ENCODE assay signal across 17 cellular contexts in genomic region chr1:57293214-57293613, GRCh38.
DNase-seq lines count a peak whose midpoint lies in the region; ATAC-seq and TF ChIP-seq lines count a peak whose summit lies in the region.
"Had no signal": no experiment of that assay in that cellular context is flagged by ENCODE, and none has a peak within 500 bp of the region (broad histone marks: within the 10 kb centered on the region; RNA-seq: fewer than 3 reads in every experiment).

No MANE protein-coding gene starts in this region.

- no peaks in the 10 kb centered on the region for H3K27me3 ChIP-seq in A673 (replicated peaks; ENCODE audit: insufficient read depth, low read depth, low read length, poor library complexity)
- no peaks in the 10 kb centered on the region for H3K27me3 ChIP-seq in H9 (ENCODE audit: insufficient read depth, low read length)
- H3K27me3 ChIP-seq in Panc1 (ENCODE audit: control insufficient read depth, insufficient read depth, low read length), result no peaks in the 10 kb centered on the region
- no peaks in the 10 kb centered on the region for H3K27me3 ChIP-seq in ascending aorta
- H3K27me3 ChIP-seq: BLaER1 had no signal

- no peak overlapping the region for H2BK12ac ChIP-seq in H9 (ENCODE audit: insufficient read length, low read depth, low read length)

- no peak overlapping the region for H2BK20ac ChIP-seq in H9 (ENCODE audit: low read depth, low read length, poor library complexity, severe bottlenecking)

- H3K23me2 ChIP-seq in H9 (ENCODE audit: insufficient read length, low read depth, low read length, poor library complexity, severe bottlenecking), result no peaks in the 10 kb centered on the region

- DNase-seq in A673 (ENCODE audit: low spot score) (no peak), H9 (no peak), Panc1 (ENCODE audit: low read depth, low spot score) (no peak), ascending aorta (ENCODE audit: low spot score in 2 of 2) (no peak)
- no peak for DNase-seq in central memory CD4-positive, alpha-beta T cell
- no peak for DNase-seq in T-helper 2 cell treated with Interferon-gamma antibody and Interleukin-4, amounts not matched to agents 5 μg/mL and 100 μg/mL, for 36 hours (ENCODE audit: low spot score)
- DNase-seq: Calu3; CD8-positive, alpha-beta T cell; DMS 273 treated with DMSO at 0.1 percent for 48 hours; DMS53; DND-41; EL; HCEC 1CT; IMR-90; KBM-7 had no signal

- WGBS in H9 (ENCODE audit: extremely low coverage, insufficient read length, low lambda C conversion rate), result no CpG with 5 or more reads among the region's 3 CpGs

- H3K27ac ChIP-seq in A673 (ENCODE audit: low read depth, low read length, poor library complexity, severe bottlenecking) (no peak overlapping the region), H9 (ENCODE audit: insufficient read length, low read depth, low read length) (no peak overlapping the region), Panc1 (ENCODE audit: low read length) (no peak overlapping the region), ascending aorta (no peak overlapping the region)
- H3K27ac ChIP-seq: BLaER1, HL-60 had no signal

- H3K4me1 ChIP-seq in A673 (ENCODE audit: insufficient read depth, low read length, poor library complexity, severe bottlenecking) (peaks cover 24% of the 10 kb centered on the region), H9 (ENCODE audit: insufficient read depth, low read length) (no peaks in the 10 kb centered on the region), Panc1 (ENCODE audit: control insufficient read depth, insufficient read depth, low read length) (no peaks in the 10 kb centered on the region), ascending aorta (no peaks in the 10 kb centered on the region)
- H3K4me1 ChIP-seq: BLaER1 had no signal

- H3K79me1 ChIP-seq in H9 (ENCODE audit: insufficient read depth, low read depth, low read length, poor library complexity, severe bottlenecking), result no peaks in the 10 kb centered on the region

- no peak overlapping the region for H3K14ac ChIP-seq in H9 (ENCODE audit: insufficient read depth, low read length)

- H2BK5ac ChIP-seq in H9 (ENCODE audit: insufficient read length, low read length), result no peak overlapping the region

- H3K36me3 ChIP-seq in A673 (ENCODE audit: insufficient read depth, low read length, poor library complexity, severe bottlenecking) (no peaks in the 10 kb centered on the region), Panc1 (ENCODE audit: control insufficient read depth, insufficient read depth, low read length) (no peaks in the 10 kb centered on the region), ascending aorta (no peaks in the 10 kb centered on the region)

- no peaks in the 10 kb centered on the region for H3K4me1 Mint-ChIP-seq in H9
- no peaks in the 10 kb centered on the region for H3K4me1 Mint-ChIP-seq in T-helper 2 cell treated with Interferon-gamma antibody and Interleukin-4, amounts not matched to agents 5 μg/mL and 100 μg/mL, for 36 hours (ENCODE audit: low read depth)

- no peaks in the 10 kb centered on the region for H3K36me3 Mint-ChIP-seq in H9 (ENCODE audit: insufficient read depth in 1 of 3, low read depth in 3 of 3)
- no peaks in the 10 kb centered on the region for H3K36me3 Mint-ChIP-seq in T-helper 2 cell treated with Interferon-gamma antibody and Interleukin-4, amounts not matched to agents 5 μg/mL and 100 μg/mL, for 36 hours (ENCODE audit: low read depth)
- H3K36me3 Mint-ChIP-seq: CD8-positive, alpha-beta T cell had no signal

- H4K20me1 ChIP-seq in H9 (ENCODE audit: control insufficient read depth, insufficient read depth, insufficient read length), result no peaks in the 10 kb centered on the region
- H4K20me1 ChIP-seq: BLaER1 had no signal

- H3K9me3 ChIP-seq in A673 (ENCODE audit: low read depth, low read length, poor library complexity, severe bottlenecking) (no peaks in the 10 kb centered on the region), H9 (ENCODE audit: control insufficient read depth, low read depth, low read length) (no peaks in the 10 kb centered on the region), Panc1 (ENCODE audit: control insufficient read depth, insufficient read depth, low read depth, low read length) (no peaks in the 10 kb centered on the region), ascending aorta (no peaks in the 10 kb centered on the region)
- H3K9me3 ChIP-seq: BLaER1 had no signal

- no peak overlapping the region for H3K23ac ChIP-seq in H9 (ENCODE audit: insufficient read length, low read depth, low read length)

- no TSS peak for BruUV-seq in A673 (replicated peaks; lab: Mats Ljungman, UMichigan)
- no TSS peak for BruUV-seq in Panc1 (replicated peaks; lab: Mats Ljungman, UMichigan)

- POLR2A ChIA-PET in A673 (lab: Charles Lee; ENCODE audit: low non-redundant PET) (interaction anchor here (0.5 kb wide), 1 partner anchor 18 kb away, joined by 4 read pairs; no protein-coding TSS in a partner anchor), Panc1 (lab: Charles Lee) (no interaction called here)

- H4K5ac ChIP-seq in H9 (ENCODE audit: insufficient read length, low read depth, low read length), result no peak overlapping the region

- CTCF ChIA-PET in A673 (lab: Charles Lee) (no interaction called here), Panc1 (lab: Charles Lee) (no interaction called here)

- H3K9me3 Mint-ChIP-seq in H9, result no peaks in the 10 kb centered on the region
- no peaks in the 10 kb centered on the region for H3K9me3 Mint-ChIP-seq in T-helper 2 cell treated with Interferon-gamma antibody and Interleukin-4, amounts not matched to agents 5 μg/mL and 100 μg/mL, for 36 hours
- H3K9me3 Mint-ChIP-seq: CD8-positive, alpha-beta T cell had no signal

- H3K79me2 ChIP-seq in H9 (ENCODE audit: insufficient read depth, low read length), result no peaks in the 10 kb centered on the region

- H4K8ac ChIP-seq in H9 (replicated peaks; ENCODE audit: insufficient read length, low read depth, low read length), result no peak overlapping the region

- H3K27ac Mint-ChIP-seq in H9, result no peak overlapping the region
- no peak overlapping the region for H3K27ac Mint-ChIP-seq in T-helper 2 cell treated with Interferon-gamma antibody and Interleukin-4, amounts not matched to agents 5 μg/mL and 100 μg/mL, for 36 hours
- H3K27ac Mint-ChIP-seq: CD8-positive, alpha-beta T cell had no signal

- no peak overlapping the region for H3K56ac ChIP-seq in H9 (ENCODE audit: insufficient read length, low read depth, low read length)

- in situ Hi-C loops in Panc1 (cut with HindIII; ENCODE audit: low pct_unique_long_range_greater_than_20kb, low sequenced_read_pairs), result no loop called here

- H3K18ac ChIP-seq in H9 (ENCODE audit: insufficient read length, low read depth, low read length), result no peak overlapping the region

- no peak overlapping the region for H3T11ph ChIP-seq in H9 (ENCODE audit: low read length)

- no peak overlapping the region for H3K4ac ChIP-seq in H9 (ENCODE audit: low read depth, low read length)

- no peak overlapping the region for H4K91ac ChIP-seq in H9 (ENCODE audit: insufficient read length, low read depth, low read length)

- no peaks in the 10 kb centered on the region for H3K27me3 Mint-ChIP-seq in H9 (ENCODE audit: low read depth)
- H3K27me3 Mint-ChIP-seq in T-helper 2 cell treated with Interferon-gamma antibody and Interleukin-4, amounts not matched to agents 5 μg/mL and 100 μg/mL, for 36 hours (ENCODE audit: low read depth), result peaks cover 13% of the 10 kb centered on the region

- no peak overlapping the region for H2BK120ac ChIP-seq in H9 (ENCODE audit: low read depth, low read length, poor library complexity, severe bottlenecking)

- ATAC-seq in Panc1, result no peak
- ATAC-seq: CD8-positive, alpha-beta T cell had no signal

- no peak overlapping the region for H3K4me3 Mint-ChIP-seq in H9
- no peak overlapping the region for H3K4me3 Mint-ChIP-seq in T-helper 2 cell treated with Interferon-gamma antibody and Interleukin-4, amounts not matched to agents 5 μg/mL and 100 μg/mL, for 36 hours
- H3K4me3 Mint-ChIP-seq: CD8-positive, alpha-beta T cell had no signal

- H3K4me2 ChIP-seq in H9 (ENCODE audit: insufficient read depth, insufficient read length, low read length), result no peak overlapping the region
- H3K4me2 ChIP-seq: BLaER1 had no signal

- TF ChIP-seq CTCF in A673 (conservative IDR thresholded peaks at IDR 0.05; ENCODE audit: low read depth, low read length), result 0 out of 2 replicates have a peak, but pooled peaks have one; percentile 21
- TF ChIP-seq CTCF in H9 (conservative IDR thresholded peaks at IDR 0.05), result peak; percentile 28; the same call in 1 of the 3 replicates
- TF ChIP-seq CTCF in Panc1 (IDR thresholded peaks at IDR 0.05), result peak; percentile 15
- TF ChIP-seq CTCF in ascending aorta (IDR thresholded peaks at IDR 0.05), result no peak

- no peak overlapping the region for H2BK15ac ChIP-seq in H9 (ENCODE audit: low read depth, low read length)

- intact Hi-C loops in A673 (cut with micrococcal nuclease; ENCODE audit: unreplicated experiment) (no loop called here), Panc1 (cut with micrococcal nuclease; ENCODE audit: unreplicated experiment) (no loop called here), ascending aorta (cut with DNase I) (no loop called here)

- no peak overlapping the region for H3K9ac ChIP-seq in H9 (ENCODE audit: extremely low read depth, insufficient read length, low read length)
- H3K9ac ChIP-seq: BLaER1 had no signal

- H2AFZ ChIP-seq in H9 (ENCODE audit: low read length), result no peak overlapping the region

- H2AK5ac ChIP-seq in H9 (ENCODE audit: insufficient read length, low read length), result no peak overlapping the region

- H3K4me3 ChIP-seq in A673 (ENCODE audit: low read depth, low read length, poor library complexity, severe bottlenecking) (no peak overlapping the region), Panc1 (ENCODE audit: low read depth in 2 of 2, low read length in 2 of 2) (no peak overlapping the region), ascending aorta (no peak overlapping the region)
- H3K4me3 ChIP-seq: BLaER1 had no signal

Comparison
In these comparisons a context has a peak if more than half of its experiments do, and no peak if none do; other contexts are left out.
1. CTCF ChIP-seq: peak in A673 (single experiment), H9 (single experiment) and Panc1 (single experiment); none in ascending aorta (0 of 3).